Comparison of ENCODE assay signal across 13 cellular contexts in genomic region chr12:121026274-121027045, GRCh38. TPM values are rescaled to one million over a fixed set of nuclear protein-coding genes. Genes with fewer than 3 reads are reported as not detected.
A peak's percentile ranks its signal among the peaks of the same experiment; 100 is the strongest.
DNase-seq lines count a peak whose midpoint lies in the region; ATAC-seq and TF ChIP-seq lines count a peak whose summit lies in the region.
"Had no signal": no experiment of that assay in that cellular context is flagged by ENCODE, and none has a peak within 500 bp of the region (broad histone marks: within the 10 kb centered on the region; RNA-seq: fewer than 3 reads in every experiment).

No MANE protein-coding gene starts in this region.

- H3K27me3 Mint-ChIP-seq in dendritic cell treated with granulocyte-macrophage colony-stimulating factor and Interleukin-4, amounts not matched to agents 40 ng/mL and 50 ng/mL, for 4 days, result no peaks in the 10 kb centered on the region

- no peaks in the 10 kb centered on the region for H3K36me3 ChIP-seq in osteoblast (ENCODE audit: insufficient read depth, low read length)

- H4K20me1 ChIP-seq in osteoblast (ENCODE audit: insufficient read depth, low read length), result no peaks in the 10 kb centered on the region

- H3K4me1 ChIP-seq in osteoblast (ENCODE audit: insufficient read depth, low read length), result peaks cover 3% of the 10 kb centered on the region

- H3K79me2 ChIP-seq in osteoblast (ENCODE audit: insufficient read depth, low read length), result no peaks in the 10 kb centered on the region

- H3K27ac Mint-ChIP-seq in dendritic cell treated with granulocyte-macrophage colony-stimulating factor and Interleukin-4, amounts not matched to agents 40 ng/mL and 50 ng/mL, for 4 days, result peak overlapping the region; percentile 22

- intact Hi-C loops in dendritic cell treated with granulocyte-macrophage colony-stimulating factor and Interleukin-4, amounts not matched to agents 40 ng/mL and 50 ng/mL, for 4 days (cut with micrococcal nuclease), result no loop called here

- H3K4me3 ChIP-seq in osteoblast (ENCODE audit: insufficient read depth, low read length), result no peak overlapping the region

- ATAC-seq in activated CD4-positive, CD25-positive, alpha-beta regulatory T cell treated with anti-CD3 and anti-CD28 coated beads, Interleukin-2, amount 50 U/mL, for 24 hours, result no peak

- H2AFZ ChIP-seq in osteoblast (ENCODE audit: low read length), result peak overlapping the region; percentile 27

- H3K4me1 Mint-ChIP-seq in dendritic cell treated with granulocyte-macrophage colony-stimulating factor and Interleukin-4, amounts not matched to agents 40 ng/mL and 50 ng/mL, for 4 days (ENCODE audit: low read depth), result peaks cover 12% of the 10 kb centered on the region

- no peaks in the 10 kb centered on the region for H3K9me3 Mint-ChIP-seq in dendritic cell treated with granulocyte-macrophage colony-stimulating factor and Interleukin-4, amounts not matched to agents 40 ng/mL and 50 ng/mL, for 4 days

- H3K4me2 ChIP-seq in osteoblast (ENCODE audit: insufficient read depth, low read length), result no peak overlapping the region
- H3K4me2 ChIP-seq: KMS-11 had no signal

- DNase-seq in EH (ENCODE audit: low read depth) (peak; percentile 19), MV-4-11 (lab: John Stamatoyannopoulos, UW) (peak; percentile 61), osteoblast (ENCODE audit: insufficient read length, low spot score, missing footprints) (no peak), islet precursor cell (no peak), RKO (ENCODE audit: low spot score) (no peak)
- DNase-seq: activated CD4-positive, alpha-beta T cell treated with anti-CD3 and anti-CD28 coated beads for 4 hours; cerebellar nuclear complex; nucleus accumbens; SHP77 treated with DMSO at 0.1 percent for 48 hours had no signal

- no peak overlapping the region for H3K27ac ChIP-seq in osteoblast (ENCODE audit: low read depth, low read length)
- H3K27ac ChIP-seq: KMS-11 had no signal

- H3K27me3 ChIP-seq in osteoblast (ENCODE audit: insufficient read depth, low read length), result no peaks in the 10 kb centered on the region

- no peak overlapping the region for H3K4me3 Mint-ChIP-seq in dendritic cell treated with granulocyte-macrophage colony-stimulating factor and Interleukin-4, amounts not matched to agents 40 ng/mL and 50 ng/mL, for 4 days

- no peaks in the 10 kb centered on the region for H3K9me3 ChIP-seq in osteoblast (ENCODE audit: low read depth, low read length)

- peak; percentile 13 for TF ChIP-seq CTCF in osteoblast (IDR thresholded peaks at IDR 0.05; ENCODE audit: extremely low read depth, low read depth, low read length)

- H3K36me3 Mint-ChIP-seq in dendritic cell treated with granulocyte-macrophage colony-stimulating factor and Interleukin-4, amounts not matched to agents 40 ng/mL and 50 ng/mL, for 4 days (ENCODE audit: low read depth), result peaks cover 15% of the 10 kb centered on the region

RNA-seq across cellular contexts. Expression of gene C12orf43, which starts 10.2 kb away (rescaled TPM):
- 11.8 and 15.2 TPM in 2 replicates for total RNA-seq in osteoblast

RNA-seq across cellular contexts. Expression of gene OASL, which starts 12.6 kb away (rescaled TPM):
- total RNA-seq in osteoblast, result 0.72 and 1.2 TPM in 2 replicates
- total RNA-seq: G401 had no signal

RNA-seq across cellular contexts. Expression of gene HNF1A, which starts 48.1 kb away (rescaled TPM):
- not detected in 2 replicates for total RNA-seq in osteoblast
- total RNA-seq: G401 had no signal

Comparison
In these comparisons a context has a peak if more than half of its experiments do, and no peak if none do; other contexts are left out.
1. DNase-seq: peak in EH (single experiment) and MV-4-11 (single experiment); none in osteoblast (single experiment), islet precursor cell (single experiment) and RKO (single experiment).